1 cellular context compared by ENCODE assay signal in the genomic region with DNA sequence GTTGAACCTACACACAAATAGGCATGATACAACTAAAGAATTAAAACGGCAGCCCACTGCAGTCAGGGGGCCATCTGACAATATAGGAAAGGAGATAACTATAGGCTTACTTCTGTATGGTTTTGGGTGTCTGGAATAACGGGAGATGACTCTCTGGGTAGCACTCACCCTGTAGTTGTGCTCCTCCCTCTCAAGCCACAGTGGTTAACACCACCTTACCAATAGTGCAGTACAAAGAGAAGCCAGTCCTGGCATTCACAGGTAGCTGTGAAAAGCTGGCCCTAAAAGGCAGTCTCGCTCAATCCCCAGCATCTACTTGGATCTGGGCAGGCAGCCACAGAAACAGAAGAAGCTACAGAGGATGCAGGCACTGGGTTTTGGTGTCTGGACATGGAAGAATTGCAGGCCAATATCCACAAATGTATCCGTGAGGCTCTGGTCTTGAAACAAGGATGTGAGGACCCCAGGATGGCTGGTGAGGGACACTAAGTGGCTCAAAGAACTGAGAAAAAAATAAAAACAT.
TF ChIP-seq lines count a peak whose summit lies in the region.

No MANE protein-coding gene starts in this region.

TF ChIP-seq in A549, 52 proteins besides CTCF, POLR2A, EP300 and RAD21 (continued from another document):
- TF ChIP-seq EHF (CRISPR knock-in tag; IDR thresholded peaks at IDR 0.05) (no peak), ESRRA (IDR thresholded peaks at IDR 0.05; ENCODE audit: borderline replicate concordance, low read length) (no peak), TP53 (CRISPR knock-in tag; IDR thresholded peaks at IDR 0.05) (no peak), HOXB13 (CRISPR knock-in tag; IDR thresholded peaks at IDR 0.05; ENCODE audit: low read depth) (no peak), FOSB (CRISPR knock-in tag; IDR thresholded peaks at IDR 0.05) (no peak)
